In genomic region chr2:10395893-10396292, GRCh38 we compare ENCODE assay signal across 25 cellular contexts. TPM values are rescaled to one million over a fixed set of nuclear protein-coding genes. Genes with fewer than 3 reads are reported as not detected.
DNase-seq lines count a peak whose midpoint lies in the region; ATAC-seq and TF ChIP-seq lines count a peak whose summit lies in the region.
"Had no signal": no experiment of that assay in that cellular context is flagged by ENCODE, and none has a peak within 500 bp of the region (broad histone marks: within the 10 kb centered on the region; RNA-seq: fewer than 3 reads in every experiment).

No MANE protein-coding gene starts in this region.

- H3K4me3 ChIP-seq in left ventricle myocardium inferior = no peak overlapping the region
- H3K4me3 ChIP-seq: cardiac muscle cell, hepatocyte, right atrium auricular region had no signal

- no peaks in the 10 kb centered on the region for H3K27me3 ChIP-seq in left ventricle myocardium inferior (ENCODE audit: low read depth)
- H3K27me3 ChIP-seq: cardiac muscle cell, hepatocyte, right atrium auricular region had no signal

- H3K9me3 Mint-ChIP-seq in stimulated activated naive CD8-positive, alpha-beta T cell treated with anti-CD3 and anti-CD28 coated beads, Interleukin-15, Interleukin-2, amounts not matched to agents 100 ng/mL and 50 ng/mL, for 24 hours = no peaks in the 10 kb centered on the region
- no peaks in the 10 kb centered on the region for H3K9me3 Mint-ChIP-seq in stimulated activated naive CD8-positive, alpha-beta T cell treated with anti-CD3 and anti-CD28 coated beads, Interleukin-15, amount 100 ng/mL, for 72 hours
- no peaks in the 10 kb centered on the region for H3K9me3 Mint-ChIP-seq in WTC11
- peaks cover 0 to 3% (median 0%) of the 10 kb centered on the region in 9 donors for H3K9me3 Mint-ChIP-seq in naive thymus-derived CD8-positive, alpha-beta T cell
- H3K9me3 Mint-ChIP-seq: activated T-helper 2 cell treated with anti-CD3 and anti-CD28 coated beads, Interferon-gamma antibody, Interleukin-2, Interleukin-4, amounts not matched to agents 10 μg/mL and 5 μg/mL and 100 μg/mL, durations not matched to agents 14 hours and 24 hours and 36 hours had no signal

- POLR2A ChIA-PET in WTC11 (lab: Charles Lee) = no interaction called here
- POLR2A ChIA-PET in naive thymus-derived CD8-positive, alpha-beta T cell (lab: Charles Lee) = no interaction called here

- no peaks in the 10 kb centered on the region for H3K36me3 ChIP-seq in left ventricle myocardium inferior
- H3K36me3 ChIP-seq: cardiac muscle cell, right atrium auricular region had no signal

- no peak for ATAC-seq in stimulated activated naive CD8-positive, alpha-beta T cell treated with anti-CD3 and anti-CD28 coated beads, Interleukin-15, amount 100 ng/mL, for 72 hours
- ATAC-seq in WTC11 (no peak), HG03469 (IDR thresholded peaks at IDR 0.05; ENCODE audit: unreplicated experiment) (no peak), omental fat pad (ENCODE audit: low FRiP score) (no peak)
- no peak for ATAC-seq in naive thymus-derived CD8-positive, alpha-beta T cell
- ATAC-seq: activated CD4-positive, CD25-positive, alpha-beta regulatory T cell treated with anti-CD3 and anti-CD28 coated beads, Interleukin-2, amount 50 U/mL, for 24 hours; activated CD8-positive, alpha-beta memory T cell treated with anti-CD3 and anti-CD28 coated beads, Interleukin-2, amount 10 ng/mL, durations not matched to agents 7 days and 5 days had no signal

- TF ChIP-seq CTCF in WTC11 (IDR thresholded peaks at IDR 0.05) (no peak), omental fat pad (IDR thresholded peaks at IDR 0.05) (no peak), left ventricle myocardium inferior (IDR thresholded peaks at IDR 0.05; ENCODE audit: borderline replicate concordance) (no peak)

- no peak overlapping the region for H3K4me3 Mint-ChIP-seq in stimulated activated naive CD8-positive, alpha-beta T cell treated with anti-CD3 and anti-CD28 coated beads, Interleukin-15, Interleukin-2, amounts not matched to agents 100 ng/mL and 50 ng/mL, for 24 hours
- H3K4me3 Mint-ChIP-seq in stimulated activated naive CD8-positive, alpha-beta T cell treated with anti-CD3 and anti-CD28 coated beads, Interleukin-15, amount 100 ng/mL, for 72 hours = no peak overlapping the region
- no peak overlapping the region for H3K4me3 Mint-ChIP-seq in WTC11
- no peak overlapping the region for H3K4me3 Mint-ChIP-seq in naive thymus-derived CD8-positive, alpha-beta T cell
- H3K4me3 Mint-ChIP-seq: activated CD8-positive, alpha-beta memory T cell treated with anti-CD3 and anti-CD28 coated beads, Interleukin-2, amount 10 ng/mL, durations not matched to agents 7 days and 5 days; CD14-positive monocyte; H9 had no signal

- H3K27ac ChIP-seq in left ventricle myocardium inferior (replicated peaks) = no peak overlapping the region
- H3K27ac ChIP-seq: cardiac muscle cell, epithelial cell of prostate, hepatocyte, right atrium auricular region had no signal

- no peaks in the 10 kb centered on the region for H3K9me3 ChIP-seq in left ventricle myocardium inferior (replicated peaks)
- H3K9me3 ChIP-seq: right atrium auricular region had no signal

- no peak for DNase-seq in stimulated activated naive CD8-positive, alpha-beta T cell treated with anti-CD3 and anti-CD28 coated beads, Interleukin-15, amount 100 ng/mL, for 72 hours
- no peak for DNase-seq in WTC11 (ENCODE audit: low spot score)
- no peak for DNase-seq in naive thymus-derived CD8-positive, alpha-beta T cell
- DNase-seq in GM19238 (ENCODE audit: insufficient read length, low spot score) = no peak
- DNase-seq in omental fat pad (ENCODE audit: low spot score) = no peak
- no peak for DNase-seq in left ventricle myocardium inferior
- DNase-seq: ACHN; activated CD8-positive, alpha-beta memory T cell treated with anti-CD3 and anti-CD28 coated beads, Interleukin-2, amount 10 ng/mL, durations not matched to agents 7 days and 5 days; amniotic stem cell; foreskin fibroblast; H9; NCI-H1048; NCI-H2029 treated with DMSO at 0.1 percent for 48 hours; NCI-H345; stimulated activated CD4-positive, alpha-beta T cell treated with anti-CD3 and anti-CD28 coated beads, Interleukin-12 subunit alpha, Interleukin-12 subunit beta, amount 100 ng/mL, for 4 hours; T1000 had no signal

- H3K27ac Mint-ChIP-seq in stimulated activated naive CD8-positive, alpha-beta T cell treated with anti-CD3 and anti-CD28 coated beads, Interleukin-15, Interleukin-2, amounts not matched to agents 100 ng/mL and 50 ng/mL, for 24 hours = peak overlapping the region; percentile 21
- peak overlapping the region in 1 of 2 donors; percentile 95 for H3K27ac Mint-ChIP-seq in stimulated activated naive CD8-positive, alpha-beta T cell treated with anti-CD3 and anti-CD28 coated beads, Interleukin-15, amount 100 ng/mL, for 72 hours
- H3K27ac Mint-ChIP-seq in WTC11 = 0 out of 2 replicates have a peak overlapping the region, but pooled peaks have one; percentile 8
- peak overlapping the region; percentile 16 to 88 (median 64) for H3K27ac Mint-ChIP-seq in naive thymus-derived CD8-positive, alpha-beta T cell
- H3K27ac Mint-ChIP-seq: activated CD8-positive, alpha-beta memory T cell treated with anti-CD3 and anti-CD28 coated beads, Interleukin-2, amount 10 ng/mL, durations not matched to agents 7 days and 5 days; activated T-helper 2 cell treated with anti-CD3 and anti-CD28 coated beads, Interferon-gamma antibody, Interleukin-2, Interleukin-4, amounts not matched to agents 10 μg/mL and 5 μg/mL and 100 μg/mL, durations not matched to agents 14 hours and 24 hours and 36 hours; H9 had no signal

- CTCF ChIA-PET in WTC11 (lab: Charles Lee) = interaction anchor here (0.8 to 3.1 kb wide), 3 partner anchors 13 to 39 kb away, joined by 3 to 20 read pairs (median 5); no protein-coding TSS in a partner anchor

- peaks cover 40% of the 10 kb centered on the region for H3K4me1 Mint-ChIP-seq in stimulated activated naive CD8-positive, alpha-beta T cell treated with anti-CD3 and anti-CD28 coated beads, Interleukin-15, Interleukin-2, amounts not matched to agents 100 ng/mL and 50 ng/mL, for 24 hours (ENCODE audit: low read depth)
- peaks cover 73% of the 10 kb centered on the region for H3K4me1 Mint-ChIP-seq in stimulated activated naive CD8-positive, alpha-beta T cell treated with anti-CD3 and anti-CD28 coated beads, Interleukin-15, amount 100 ng/mL, for 72 hours
- H3K4me1 Mint-ChIP-seq in WTC11 = peaks cover 31% of the 10 kb centered on the region
- H3K4me1 Mint-ChIP-seq in naive thymus-derived CD8-positive, alpha-beta T cell = peaks cover 35 to 72% (median 60%) of the 10 kb centered on the region in 4 donors

- intact Hi-C loops in left ventricle myocardium inferior (cut with micrococcal nuclease) = no loop called here

- H3K27me3 Mint-ChIP-seq in stimulated activated naive CD8-positive, alpha-beta T cell treated with anti-CD3 and anti-CD28 coated beads, Interleukin-15, Interleukin-2, amounts not matched to agents 100 ng/mL and 50 ng/mL, for 24 hours = no peaks in the 10 kb centered on the region
- no peaks in the 10 kb centered on the region for H3K27me3 Mint-ChIP-seq in stimulated activated naive CD8-positive, alpha-beta T cell treated with anti-CD3 and anti-CD28 coated beads, Interleukin-15, amount 100 ng/mL, for 72 hours
- H3K27me3 Mint-ChIP-seq in WTC11 (ENCODE audit: low read depth) = no peaks in the 10 kb centered on the region
- H3K27me3 Mint-ChIP-seq in naive thymus-derived CD8-positive, alpha-beta T cell = no peaks in the 10 kb centered on the region
- H3K27me3 Mint-ChIP-seq: activated CD8-positive, alpha-beta memory T cell treated with anti-CD3 and anti-CD28 coated beads, Interleukin-2, amount 10 ng/mL, durations not matched to agents 7 days and 5 days had no signal

- peaks cover 24% of the 10 kb centered on the region for H3K36me3 Mint-ChIP-seq in stimulated activated naive CD8-positive, alpha-beta T cell treated with anti-CD3 and anti-CD28 coated beads, Interleukin-15, Interleukin-2, amounts not matched to agents 100 ng/mL and 50 ng/mL, for 24 hours (ENCODE audit: low read depth)
- H3K36me3 Mint-ChIP-seq in WTC11 = peaks cover 5% of the 10 kb centered on the region
- peaks cover 4 to 33% (median 7%) of the 10 kb centered on the region in 3 donors for H3K36me3 Mint-ChIP-seq in naive thymus-derived CD8-positive, alpha-beta T cell

- H3K4me1 ChIP-seq in left ventricle myocardium inferior = peaks cover 63% of the 10 kb centered on the region

TF ChIP-seq in WTC11, 78 proteins besides CTCF, POLR2A, EP300 and RAD21 (continues in another document):
- TF ChIP-seq HMGA2 (CRISPR knock-in tag; IDR thresholded peaks at IDR 0.05) (no peak), CDX4 (CRISPR knock-in tag; IDR thresholded peaks at IDR 0.05; ENCODE audit: borderline replicate concordance) (no peak), ZBTB43 (CRISPR knock-in tag; IDR thresholded peaks at IDR 0.05) (no peak)

RNA-seq across cellular contexts. Expression of gene ODC1, which starts 52.2 kb away (rescaled TPM):
- total RNA-seq in WTC11 (2021) = 42.3 to 46.6 TPM (median 42.8 TPM) in 3 replicates
- total RNA-seq in naive thymus-derived CD8-positive, alpha-beta T cell = 10 to 100 TPM; 49.2 to 57.1 TPM
- polyA plus RNA-seq in naive thymus-derived CD8-positive, alpha-beta T cell = 10 to 100 TPM; 44.5 to 70.7 (median 60.9) TPM
- 100 to 1,000 TPM in 2 of 4 donors, 10 to 100 TPM in 2; 46.8 to 264 (median 114) TPM for total RNA-seq in omental fat pad
- 41.7 TPM for total RNA-seq in left ventricle myocardium inferior
